Comparison of ENCODE assay signal across 13 cellular contexts in genomic region chr18:59269563-59270214, GRCh38. TPM values are rescaled to one million over a fixed set of nuclear protein-coding genes. Genes with fewer than 3 reads are reported as not detected.
A peak's percentile ranks its signal among the peaks of the same experiment; 100 is the strongest.
DNase-seq lines count a peak whose midpoint lies in the region; ATAC-seq and TF ChIP-seq lines count a peak whose summit lies in the region.
"Had no signal": no experiment of that assay in that cellular context is flagged by ENCODE, and none has a peak within 500 bp of the region (broad histone marks: within the 10 kb centered on the region; RNA-seq: fewer than 3 reads in every experiment).

No MANE protein-coding gene starts in this region.

- no peak for TF ChIP-seq RAD21 in HCT116 (IDR thresholded peaks at IDR 0.05; ENCODE audit: low read depth)

- H3K36me3 Mint-ChIP-seq in CD4-positive, alpha-beta T cell (ENCODE audit: low read depth), result no peaks in the 10 kb centered on the region
- no peaks in the 10 kb centered on the region for H3K36me3 Mint-ChIP-seq in nephron (ENCODE audit: low read depth)

- BruUV-seq in HCT116 (replicated peaks; lab: Mats Ljungman, UMichigan), result no TSS peak

- no peaks in the 10 kb centered on the region for H4K20me1 ChIP-seq in HCT116 (ENCODE audit: insufficient read depth)

- no peak overlapping the region for H3K27ac Mint-ChIP-seq in CD4-positive, alpha-beta T cell
- H3K27ac Mint-ChIP-seq in nephron, result no peak overlapping the region

- H3K4me2 ChIP-seq in HCT116 (ENCODE audit: low read length), result peak overlapping the region; percentile 80

- peaks cover 0 to 7% of the 10 kb centered on the region in 2 experiments; a peak in 2 of 4 replicates for H3K4me1 ChIP-seq in HCT116 (ENCODE audit: control insufficient read depth in 1 of 2, insufficient read depth in 2 of 2, low read length in 2 of 2)

- H3K27me3 ChIP-seq in CD4-positive, alpha-beta T cell (ENCODE audit: control insufficient read depth, insufficient read depth, low read length), result peaks cover 90% of the 10 kb centered on the region
- H3K27me3 ChIP-seq in HCT116 (ENCODE audit: insufficient read depth, low read length), result peaks cover 5% of the 10 kb centered on the region; the same call in 1 of the 2 replicates

- peak overlapping the region; percentile 21 for H3K4me3 Mint-ChIP-seq in CD4-positive, alpha-beta T cell
- H3K4me3 Mint-ChIP-seq in nephron, result peak overlapping the region; percentile 54 to 82 (median 76)

- TF ChIP-seq POLR2A in HCT116 (IDR thresholded peaks at IDR 0.05; ENCODE audit: borderline replicate concordance, extremely low read depth, insufficient read depth, insufficient read length), result no peak

- POLR2A ChIA-PET in CD4-positive, alpha-beta T cell (lab: Charles Lee), result no interaction called here
- POLR2A ChIA-PET in HCT116 (lab: Charles Lee), result no interaction called here

- no peaks in the 10 kb centered on the region for H3K9me2 ChIP-seq in HCT116 (ENCODE audit: insufficient read depth)

- H3K79me2 ChIP-seq in HCT116 (ENCODE audit: insufficient read depth, low read length), result no peaks in the 10 kb centered on the region

- peaks cover 46% of the 10 kb centered on the region for H3K4me1 Mint-ChIP-seq in CD4-positive, alpha-beta T cell (ENCODE audit: low read depth)
- H3K4me1 Mint-ChIP-seq in nephron, result peaks cover 21% of the 10 kb centered on the region

- no peaks in the 10 kb centered on the region for H3K36me3 ChIP-seq in HCT116 (ENCODE audit: control insufficient read depth in 1 of 2, insufficient read depth in 2 of 2, low read length in 2 of 2)

- CTCF ChIA-PET in CD4-positive, alpha-beta T cell (lab: Charles Lee), result no interaction called here
- CTCF ChIA-PET in HCT116 (lab: Charles Lee), result interaction anchor here (1.0 to 1.5 kb wide), 2 partner anchors 21 to 133 kb away, joined by 4 read pairs; no protein-coding TSS in a partner anchor

- H3K9me3 ChIP-seq in CD4-positive, alpha-beta T cell (ENCODE audit: control insufficient read depth, low read length), result no peaks in the 10 kb centered on the region
- H3K9me3 ChIP-seq in HCT116 (ENCODE audit: control insufficient read depth in 1 of 2, insufficient read depth in 1 of 2, low read depth in 1 of 2, low read length in 2 of 2), result no peaks in the 10 kb centered on the region

- RAD21 ChIA-PET in HCT116 (lab: Charles Lee; ENCODE audit: low non-redundant PET in 1 of 2, low total read pairs in 2 of 2, uncharacterized antibody in 2 of 2, unreplicated experiment in 2 of 2), result no interaction called here

- H3K4me3 ChIP-seq in HCT116 (replicated peaks in 1 of 2; ENCODE audit: low read depth in 1 of 2, low read length in 2 of 2), result peak overlapping the region; percentile 40 to 51
- H3K4me3 ChIP-seq in coronary artery, result peak overlapping the region; percentile 66
- H3K4me3 ChIP-seq: K562 had no signal

- DNase-seq in CD4-positive, alpha-beta T cell, result no peak
- DNase-seq in HCT116 (ENCODE audit: low read depth, low spot score) (no peak), coronary artery (ENCODE audit: low spot score) (no peak), NCI-H345 treated with DMSO at 0.1 percent for 48 hours (lab: John Stamatoyannopoulos, UW; ENCODE audit: unreplicated experiment) (no peak), islet precursor cell (no peak)
- DNase-seq: NCI-H226, SIG-M5 had no signal

- ATAC-seq in CD4-positive, alpha-beta T cell (ENCODE audit: poor library complexity), result no peak
- ATAC-seq in HCT116 (no peak), HG03175 (IDR thresholded peaks at IDR 0.05; ENCODE audit: unreplicated experiment) (no peak)

- intact Hi-C loops in CD4-positive, alpha-beta T cell (cut with DNase I, micrococcal nuclease), result no loop called here
- intact Hi-C loops in HCT116 (cut with micrococcal nuclease), result no loop called here

- no peak overlapping the region for H3K27ac ChIP-seq in CD4-positive, alpha-beta T cell (ENCODE audit: low read depth, low read length)
- H3K27ac ChIP-seq in HCT116 (ENCODE audit: low read depth, low read length) (no peak overlapping the region), coronary artery (no peak overlapping the region)

- no peak overlapping the region for H3K9ac ChIP-seq in HCT116 (ENCODE audit: low read length)

- no peak for TF ChIP-seq CTCF in CD4-positive, alpha-beta T cell (IDR thresholded peaks at IDR 0.05)
- TF ChIP-seq CTCF in HCT116 (IDR thresholded peaks at IDR 0.05 in 2 of 3, conservative IDR thresholded peaks at IDR 0.05 in 1 of 3; ENCODE audit: borderline replicate concordance in 1 of 3, insufficient read depth in 1 of 3, low read depth in 2 of 3, low read length in 2 of 3), result no peak; a peak in 1 of 6 replicates
- no peak for TF ChIP-seq CTCF in coronary artery (IDR thresholded peaks at IDR 0.05)
- TF ChIP-seq CTCF in nephron (IDR thresholded peaks at IDR 0.05; ENCODE audit: unreplicated experiment in 3 of 3), result no peak

- H2AFZ ChIP-seq in HCT116 (ENCODE audit: low read depth, low read length, poor library complexity, severe bottlenecking), result peak overlapping the region; percentile 88

- peaks cover 78% of the 10 kb centered on the region for H3K27me3 Mint-ChIP-seq in CD4-positive, alpha-beta T cell
- H3K27me3 Mint-ChIP-seq in nephron (ENCODE audit: low read depth), result peaks cover 92% of the 10 kb centered on the region

- no peaks in the 10 kb centered on the region for H3K9me3 Mint-ChIP-seq in CD4-positive, alpha-beta T cell
- H3K9me3 Mint-ChIP-seq in nephron, result no peaks in the 10 kb centered on the region

TF ChIP-seq in HCT116, 20 proteins besides CTCF, POLR2A, EP300 and RAD21:
- TF ChIP-seq REST (IDR thresholded peaks at IDR 0.05; ENCODE audit: low read depth), result no peak
- TF ChIP-seq ELF1 (IDR thresholded peaks at IDR 0.05; ENCODE audit: borderline replicate concordance, low read depth), result no peak
- no peak for TF ChIP-seq CBX3 (IDR thresholded peaks at IDR 0.05; ENCODE audit: low read depth)
- TF ChIP-seq YY1 (IDR thresholded peaks at IDR 0.05; ENCODE audit: extremely low read depth, insufficient replicate concordance, low read depth, low read length), result no peak
- TF ChIP-seq, protein P1, sequence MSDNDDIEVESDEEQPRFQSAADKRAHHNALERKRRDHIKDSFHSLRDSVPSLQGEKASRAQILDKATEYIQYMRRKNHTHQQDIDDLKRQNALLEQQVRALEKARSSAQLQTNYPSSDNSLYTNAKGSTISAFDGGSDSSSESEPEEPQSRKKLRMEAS (IDR thresholded peaks at IDR 0.05), result no peak
- no peak for TF ChIP-seq CEBPB (IDR thresholded peaks at IDR 0.05; ENCODE audit: low read depth)
- TF ChIP-seq SP1 (IDR thresholded peaks at IDR 0.05; ENCODE audit: low read depth), result no peak
- no peak for TF ChIP-seq ATF3 (IDR thresholded peaks at IDR 0.05)
- TF ChIP-seq FOSL1 (IDR thresholded peaks at IDR 0.05; ENCODE audit: low read depth), result no peak
- no peak for TF ChIP-seq EGR1 (IDR thresholded peaks at IDR 0.05; ENCODE audit: low read depth)
- TF ChIP-seq POLR2AphosphoS5 (IDR thresholded peaks at IDR 0.05; ENCODE audit: low read depth, low read length), result no peak
- TF ChIP-seq SRF (IDR thresholded peaks at IDR 0.05; ENCODE audit: low read depth), result no peak
- TF ChIP-seq, protein P2, sequence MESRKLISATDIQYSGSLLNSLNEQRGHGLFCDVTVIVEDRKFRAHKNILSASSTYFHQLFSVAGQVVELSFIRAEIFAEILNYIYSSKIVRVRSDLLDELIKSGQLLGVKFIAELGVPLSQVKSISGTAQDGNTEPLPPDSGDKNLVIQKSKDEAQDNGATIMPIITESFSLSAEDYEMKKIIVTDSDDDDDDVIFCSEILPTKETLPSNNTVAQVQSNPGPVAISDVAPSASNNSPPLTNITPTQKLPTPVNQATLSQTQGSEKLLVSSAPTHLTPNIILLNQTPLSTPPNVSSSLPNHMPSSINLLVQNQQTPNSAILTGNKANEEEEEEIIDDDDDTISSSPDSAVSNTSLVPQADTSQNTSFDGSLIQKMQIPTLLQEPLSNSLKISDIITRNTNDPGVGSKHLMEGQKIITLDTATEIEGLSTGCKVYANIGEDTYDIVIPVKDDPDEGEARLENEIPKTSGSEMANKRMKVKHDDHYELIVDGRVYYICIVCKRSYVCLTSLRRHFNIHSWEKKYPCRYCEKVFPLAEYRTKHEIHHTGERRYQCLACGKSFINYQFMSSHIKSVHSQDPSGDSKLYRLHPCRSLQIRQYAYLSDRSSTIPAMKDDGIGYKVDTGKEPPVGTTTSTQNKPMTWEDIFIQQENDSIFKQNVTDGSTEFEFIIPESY (IDR thresholded peaks at IDR 0.05; ENCODE audit: extremely low read depth, insufficient replicate concordance, low read length), result no peak

RNA-seq across cellular contexts. Expression of gene RAX, which starts 3.6 kb away (rescaled TPM):
- total RNA-seq in CD4-positive, alpha-beta T cell, result not detected
- not detected for total RNA-seq in HCT116 (2021; ENCODE audit: unreplicated experiment)
- not detected in 2 replicates for polyA plus RNA-seq in HCT116 (2012)
- total RNA-seq: activated CD8-positive, alpha-beta memory T cell treated with anti-CD3 and anti-CD28 coated beads for 36 hours; K562; lung microvascular endothelial cell had no signal
- polyA plus RNA-seq: K562 had no signal

RNA-seq across cellular contexts. Expression of gene CPLX4, which starts 48.8 kb away (rescaled TPM):
- not detected for total RNA-seq in CD4-positive, alpha-beta T cell
- not detected for total RNA-seq in HCT116 (2021; ENCODE audit: unreplicated experiment)
- not detected in 2 replicates for polyA plus RNA-seq in HCT116 (2012)
- total RNA-seq: activated CD8-positive, alpha-beta memory T cell treated with anti-CD3 and anti-CD28 coated beads for 36 hours; K562; lung microvascular endothelial cell had no signal
- polyA plus RNA-seq: K562, small intestine had no signal

RNA-seq across cellular contexts. Expression of gene GRP, which starts 49.7 kb away (rescaled TPM):
- not detected for total RNA-seq in CD4-positive, alpha-beta T cell
- total RNA-seq in HCT116 (2021; ENCODE audit: unreplicated experiment), result not detected
- not detected in 2 replicates for polyA plus RNA-seq in HCT116 (2012)
- total RNA-seq: activated CD8-positive, alpha-beta memory T cell treated with anti-CD3 and anti-CD28 coated beads for 36 hours; K562; lung microvascular endothelial cell had no signal
